26 cellular contexts compared by ENCODE assay signal in genomic region chr2:188726561-188727247, GRCh38.
DNase-seq lines count a peak whose midpoint lies in the region; ATAC-seq and TF ChIP-seq lines count a peak whose summit lies in the region.
"Had no signal": no experiment of that assay in that cellular context is flagged by ENCODE, and none has a peak within 500 bp of the region (broad histone marks: within the 10 kb centered on the region; RNA-seq: fewer than 3 reads in every experiment).

No MANE protein-coding gene starts in this region.

- H3K4me3 ChIP-seq in SJCRH30, result no peak overlapping the region
- H3K4me3 ChIP-seq: body of pancreas, GM12878, heart right ventricle, sigmoid colon, tibial nerve had no signal

- H3K4me3 Mint-ChIP-seq in nephron, result no peak overlapping the region
- H3K4me3 Mint-ChIP-seq: activated CD8-positive, alpha-beta T cell treated with anti-CD3 and anti-CD28 coated beads for 36 hours; activated T-helper 1 cell treated with anti-CD3 and anti-CD28 coated beads, Interleukin-12 subunit alpha, Interleukin-12 subunit beta, Interleukin-2, Interleukin-4 antibody, amounts not matched to agents 30 ng/mL and 10 ng/mL and 1 ng/mL, durations not matched to agents 14 hours and 24 hours and 36 hours; CD8-positive, alpha-beta memory T cell; naive thymus-derived CD4-positive, alpha-beta T cell; T-helper 2 cell treated with Interferon-gamma antibody and Interleukin-4, amounts not matched to agents 5 μg/mL and 100 μg/mL, for 36 hours had no signal

- no peak for ATAC-seq in HG03432 (IDR thresholded peaks at IDR 0.05; ENCODE audit: unreplicated experiment)
- no peak for ATAC-seq in GM18909 (IDR thresholded peaks at IDR 0.05; ENCODE audit: poor library complexity, unreplicated experiment)
- ATAC-seq: activated CD8-positive, alpha-beta T cell treated with anti-CD3 and anti-CD28 coated beads for 36 hours; body of pancreas; GM12878; heart right ventricle; naive thymus-derived CD4-positive, alpha-beta T cell had no signal

- H3K36me3 Mint-ChIP-seq in nephron (ENCODE audit: low read depth), result no peaks in the 10 kb centered on the region
- H3K36me3 Mint-ChIP-seq: CD8-positive, alpha-beta memory T cell; naive thymus-derived CD4-positive, alpha-beta T cell had no signal

- H3K36me3 ChIP-seq in SJCRH30, result no peaks in the 10 kb centered on the region
- H3K36me3 ChIP-seq: heart right ventricle, sigmoid colon, tibial nerve had no signal

- peaks cover 28% of the 10 kb centered on the region for H3K4me1 Mint-ChIP-seq in nephron
- H3K4me1 Mint-ChIP-seq: CD8-positive, alpha-beta memory T cell; naive thymus-derived CD4-positive, alpha-beta T cell had no signal

- peak overlapping the region in 2 of 3 experiments; percentile 16 to 42 for H3K27ac Mint-ChIP-seq in nephron
- H3K27ac Mint-ChIP-seq: activated CD8-positive, alpha-beta T cell treated with anti-CD3 and anti-CD28 coated beads for 36 hours; activated T-helper 1 cell treated with anti-CD3 and anti-CD28 coated beads, Interleukin-12 subunit alpha, Interleukin-12 subunit beta, Interleukin-2, Interleukin-4 antibody, amounts not matched to agents 30 ng/mL and 10 ng/mL and 1 ng/mL, durations not matched to agents 14 hours and 24 hours and 36 hours; CD8-positive, alpha-beta memory T cell; naive thymus-derived CD4-positive, alpha-beta T cell; T-helper 2 cell treated with Interferon-gamma antibody and Interleukin-4, amounts not matched to agents 5 μg/mL and 100 μg/mL, for 36 hours had no signal

- no peaks in the 10 kb centered on the region for H3K9me3 Mint-ChIP-seq in nephron
- H3K9me3 Mint-ChIP-seq: activated CD8-positive, alpha-beta T cell treated with anti-CD3 and anti-CD28 coated beads for 36 hours; activated T-helper 1 cell treated with anti-CD3 and anti-CD28 coated beads, Interleukin-12 subunit alpha, Interleukin-12 subunit beta, Interleukin-2, Interleukin-4 antibody, amounts not matched to agents 30 ng/mL and 10 ng/mL and 1 ng/mL, durations not matched to agents 14 hours and 24 hours and 36 hours; T-helper 2 cell treated with Interferon-gamma antibody and Interleukin-4, amounts not matched to agents 5 μg/mL and 100 μg/mL, for 36 hours had no signal

- DNase-seq in HPDE6-E6E7 (ENCODE audit: extremely low spot score) (peak; percentile 7), SJCRH30 (peak in 1 of 2 experiments; percentile 40), epithelial cell of prostate (ENCODE audit: low read depth, low spot score) (peak; percentile 60), H4 (ENCODE audit: low spot score) (no peak)
- DNase-seq: activated CD4-positive, alpha-beta T cell treated with anti-CD3 and anti-CD28 coated beads for 1 hour; activated CD8-positive, alpha-beta memory T cell treated with anti-CD3 and anti-CD28 coated beads, Interleukin-2, amount 50 U/mL, for 48 hours; activated CD8-positive, alpha-beta T cell treated with anti-CD3 and anti-CD28 coated beads for 36 hours; activated naive CD4-positive, alpha-beta T cell treated with Interleukin-2 at 50 U/mL for 16 hours; body of pancreas; CD8-positive, alpha-beta memory T cell; heart right ventricle; midbrain; naive thymus-derived CD4-positive, alpha-beta T cell; NCI-H1092; NCI-H1694 treated with DMSO at 0.1 percent for 48 hours; NCI-H2171; NCI-H524 treated with DMSO at 0.1 percent for 48 hours; sigmoid colon; stimulated activated CD4-positive, alpha-beta T cell treated with anti-CD3 and anti-CD28 coated beads, Interleukin-4, amount 100 ng/mL, for 4 hours had no signal

- H3K27ac ChIP-seq in SJCRH30, result peak overlapping the region; percentile 3
- no peak overlapping the region for H3K27ac ChIP-seq in epithelial cell of prostate
- H3K27ac ChIP-seq: body of pancreas, heart right ventricle, sigmoid colon, tibial nerve had no signal

- H3K27me3 Mint-ChIP-seq in nephron (ENCODE audit: low read depth), result no peaks in the 10 kb centered on the region
- H3K27me3 Mint-ChIP-seq: activated CD8-positive, alpha-beta T cell treated with anti-CD3 and anti-CD28 coated beads for 36 hours; CD8-positive, alpha-beta memory T cell; naive thymus-derived CD4-positive, alpha-beta T cell had no signal

- peaks cover 28% of the 10 kb centered on the region for H3K4me1 ChIP-seq in SJCRH30
- H3K4me1 ChIP-seq: body of pancreas, heart right ventricle had no signal

- TF ChIP-seq CTCF in nephron (IDR thresholded peaks at IDR 0.05; ENCODE audit: unreplicated experiment in 3 of 3), result no peak

- H3K27me3 ChIP-seq in SJCRH30, result no peaks in the 10 kb centered on the region
- H3K27me3 ChIP-seq: body of pancreas, heart right ventricle, sigmoid colon, tibial nerve had no signal

- H3K9me3 ChIP-seq in SJCRH30 (replicated peaks), result no peaks in the 10 kb centered on the region
- H3K9me3 ChIP-seq: body of pancreas, sigmoid colon, tibial nerve had no signal
